1 cellular context compared by ENCODE assay signal in genomic region chr7:18940577-18941134, GRCh38.
A peak's percentile ranks its signal among the peaks of the same experiment; 100 is the strongest.
TF ChIP-seq lines count a peak whose summit lies in the region.

No MANE protein-coding gene starts in this region.

TF ChIP-seq in GM23338, 12 proteins besides CTCF, POLR2A, EP300 and RAD21 (continued from another document):
- peak; percentile 97 for TF ChIP-seq ZNF462 (CRISPR knock-in tag; IDR thresholded peaks at IDR 0.05)
- peak; percentile 79; the same call in 1 of the 2 replicates for TF ChIP-seq NANOG (IDR thresholded peaks at IDR 0.05; ENCODE audit: borderline replicate concordance)
- no peak for TF ChIP-seq EZH2phosphoT487 (IDR thresholded peaks at IDR 0.05; ENCODE audit: unreplicated experiment)
- no peak for TF ChIP-seq STAT1 (IDR thresholded peaks at IDR 0.05; ENCODE audit: unreplicated experiment)
- no peak for TF ChIP-seq POLR2AphosphoS5 (IDR thresholded peaks at IDR 0.05; ENCODE audit: low read depth)
- TF ChIP-seq, protein P1, sequence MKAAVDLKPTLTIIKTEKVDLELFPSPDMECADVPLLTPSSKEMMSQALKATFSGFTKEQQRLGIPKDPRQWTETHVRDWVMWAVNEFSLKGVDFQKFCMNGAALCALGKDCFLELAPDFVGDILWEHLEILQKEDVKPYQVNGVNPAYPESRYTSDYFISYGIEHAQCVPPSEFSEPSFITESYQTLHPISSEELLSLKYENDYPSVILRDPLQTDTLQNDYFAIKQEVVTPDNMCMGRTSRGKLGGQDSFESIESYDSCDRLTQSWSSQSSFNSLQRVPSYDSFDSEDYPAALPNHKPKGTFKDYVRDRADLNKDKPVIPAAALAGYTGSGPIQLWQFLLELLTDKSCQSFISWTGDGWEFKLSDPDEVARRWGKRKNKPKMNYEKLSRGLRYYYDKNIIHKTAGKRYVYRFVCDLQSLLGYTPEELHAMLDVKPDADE (IDR thresholded peaks at IDR 0.05) = no peak
- TF ChIP-seq CREB1 (CRISPR knock-in tag; IDR thresholded peaks at IDR 0.05; ENCODE audit: low read depth) = no peak
- TF ChIP-seq ZNF331 (CRISPR knock-in tag; IDR thresholded peaks at IDR 0.05; ENCODE audit: low read depth) = no peak
- TF ChIP-seq JUNB (IDR thresholded peaks at IDR 0.05; ENCODE audit: unreplicated experiment) = no peak
